14 cellular contexts compared by ENCODE assay signal in the genomic region with DNA sequence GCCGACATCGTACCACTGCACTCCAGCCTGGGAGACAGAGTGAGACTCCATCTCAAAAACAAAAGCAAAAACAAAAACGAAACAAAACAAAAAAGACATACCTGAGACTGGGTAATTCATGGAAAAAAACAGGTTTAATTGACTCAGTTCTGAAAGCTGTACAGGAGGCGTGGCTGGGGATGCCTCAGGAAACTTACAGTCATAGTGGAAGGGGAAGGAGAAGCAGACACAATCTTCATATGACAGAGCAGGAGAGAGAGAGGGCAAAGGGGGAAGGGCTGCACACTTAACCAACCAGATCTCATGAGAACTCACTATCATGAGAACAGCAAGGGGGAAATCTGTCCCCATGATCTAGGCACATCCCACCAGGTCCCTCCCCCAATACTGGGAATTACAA.
"Had no signal": no experiment of that assay in that cellular context is flagged by ENCODE, and none has a peak within 500 bp of the region (broad histone marks: within the 10 kb centered on the region; RNA-seq: fewer than 3 reads in every experiment).

No MANE protein-coding gene starts in this region.

- ATAC-seq: left lobe of liver; mucosa of descending colon; naive thymus-derived CD4-positive, alpha-beta T cell had no signal

- H3K4me1 Mint-ChIP-seq: central memory CD8-positive, alpha-beta T cell had no signal

- H3K27me3 Mint-ChIP-seq: central memory CD8-positive, alpha-beta T cell had no signal

- H3K4me3 Mint-ChIP-seq: central memory CD8-positive, alpha-beta T cell; naive thymus-derived CD4-positive, alpha-beta T cell had no signal

- H3K36me3 Mint-ChIP-seq: naive thymus-derived CD4-positive, alpha-beta T cell had no signal

- H3K9me3 Mint-ChIP-seq: central memory CD8-positive, alpha-beta T cell; naive thymus-derived CD4-positive, alpha-beta T cell had no signal

- DNase-seq: activated gamma-delta T cell; activated T-cell treated with anti-CD3 and anti-CD28 coated beads, Interleukin-2, amount 50 U/mL, for 1 hour; anterior cingulate cortex; brain microvascular endothelial cell; islet precursor cell; mucosa of descending colon; naive thymus-derived CD4-positive, alpha-beta T cell; stimulated activated CD4-positive, alpha-beta T cell treated with anti-CD3 and anti-CD28 coated beads, Interleukin-4, amount 100 ng/mL, for 24 hours; stomach; T-helper 9 cell; testis; upper lobe of left lung had no signal

- H3K27ac Mint-ChIP-seq: naive thymus-derived CD4-positive, alpha-beta T cell had no signal
